ENCODE assay signal across 8 cellular contexts in genomic region chr5:120464627-120465280, GRCh38. TPM values are rescaled to one million over a fixed set of nuclear protein-coding genes. Genes with fewer than 3 reads are reported as not detected.
DNase-seq lines count a peak whose midpoint lies in the region; ATAC-seq and TF ChIP-seq lines count a peak whose summit lies in the region.

No MANE protein-coding gene starts in this region.

- H3K4me1 Mint-ChIP-seq in activated CD4-positive, alpha-beta T cell treated with anti-CD3 and anti-CD28 coated beads for 36 hours: peaks cover 3% of the 10 kb centered on the region
- peaks cover 5% of the 10 kb centered on the region for H3K4me1 Mint-ChIP-seq in endodermal cell

- H4K8ac ChIP-seq in mesendoderm (ENCODE audit: low read depth, low read length): no peak overlapping the region

- CTCF ChIA-PET in activated CD4-positive, alpha-beta T cell treated with anti-CD3 and anti-CD28 coated beads for 36 hours (lab: Charles Lee): no interaction called here

- no peaks in the 10 kb centered on the region for H3K36me3 Mint-ChIP-seq in activated CD4-positive, alpha-beta T cell treated with anti-CD3 and anti-CD28 coated beads for 36 hours (ENCODE audit: low read depth)
- H3K36me3 Mint-ChIP-seq in endodermal cell (ENCODE audit: low read depth): no peaks in the 10 kb centered on the region

- intact Hi-C loops in activated CD4-positive, alpha-beta T cell treated with anti-CD3 and anti-CD28 coated beads for 36 hours (cut with DNase I, micrococcal nuclease): loop anchor here in 1 of 2 experiments (10.0 kb wide), 1 partner anchor 1480 kb away; the partner anchor contains the start of gene DTWD2

- no peak overlapping the region for H2BK5ac ChIP-seq in mesendoderm (ENCODE audit: low read length)

- no peak overlapping the region for H2AK5ac ChIP-seq in mesendoderm (ENCODE audit: low read length)

- no peak overlapping the region for H3K27ac Mint-ChIP-seq in activated CD4-positive, alpha-beta T cell treated with anti-CD3 and anti-CD28 coated beads for 36 hours
- no peak overlapping the region for H3K27ac Mint-ChIP-seq in endodermal cell

- no peaks in the 10 kb centered on the region for H3K9me3 Mint-ChIP-seq in activated CD4-positive, alpha-beta T cell treated with anti-CD3 and anti-CD28 coated beads for 36 hours (ENCODE audit: low read depth)
- H3K9me3 Mint-ChIP-seq in endodermal cell: no peaks in the 10 kb centered on the region

- no peaks in the 10 kb centered on the region for H3K79me1 ChIP-seq in mesendoderm (ENCODE audit: low read length)

- WGBS in endodermal cell (ENCODE audit: insufficient coverage in 1 of 2, insufficient read length in 1 of 2), 2 experiments: 1% methylated on average over 14 to 24 of the region's 24 CpGs
- no CpG with 5 or more reads among the region's 24 CpGs for WGBS in mesendoderm (ENCODE audit: extremely low coverage, insufficient coverage, low lambda C conversion rate)

- H3K4me3 ChIP-seq in RWPE2 (ENCODE audit: severe bottlenecking) (peak overlapping the region; percentile 42), endodermal cell (ENCODE audit: low read length) (peak overlapping the region; percentile 82), mesendoderm (ENCODE audit: low read length) (peak overlapping the region; percentile 56)

- peak; percentile 26 for ATAC-seq in activated CD4-positive, alpha-beta T cell treated with anti-CD3 and anti-CD28 coated beads for 36 hours
- peak; percentile 68 for ATAC-seq in RWPE2 (ENCODE audit: low read depth)
- no peak for ATAC-seq in HG03280 (IDR thresholded peaks at IDR 0.05; ENCODE audit: unreplicated experiment)

- H4K5ac ChIP-seq in mesendoderm (ENCODE audit: low read length): no peak overlapping the region

- H3K36me3 ChIP-seq in RWPE2 (ENCODE audit: low read depth) (no peaks in the 10 kb centered on the region), endodermal cell (ENCODE audit: control insufficient read depth, insufficient read depth, low read length) (no peaks in the 10 kb centered on the region), mesendoderm (ENCODE audit: control insufficient read depth, insufficient read depth, low read length) (no peaks in the 10 kb centered on the region)

- TF ChIP-seq CTCF in RWPE2 (IDR thresholded peaks at IDR 0.05; ENCODE audit: poor library complexity, severe bottlenecking): no peak
- TF ChIP-seq CTCF in endodermal cell (conservative IDR thresholded peaks at IDR 0.05): no peak

- peak overlapping the region; percentile 35 for H3K4me3 Mint-ChIP-seq in activated CD4-positive, alpha-beta T cell treated with anti-CD3 and anti-CD28 coated beads for 36 hours
- peak overlapping the region; percentile 65 for H3K4me3 Mint-ChIP-seq in endodermal cell

- POLR2A ChIA-PET in activated CD4-positive, alpha-beta T cell treated with anti-CD3 and anti-CD28 coated beads for 36 hours (lab: Charles Lee): no interaction called here

- no peak overlapping the region for H3K18ac ChIP-seq in mesendoderm (ENCODE audit: low read length)

- H3K4me2 ChIP-seq in mesendoderm (ENCODE audit: low read length): peak overlapping the region; percentile 47

- no peak overlapping the region for H3K4ac ChIP-seq in mesendoderm (ENCODE audit: low read depth, low read length)

- H3K56ac ChIP-seq in mesendoderm (ENCODE audit: low read length): peak overlapping the region; percentile 82

- no peaks in the 10 kb centered on the region for H3K79me2 ChIP-seq in mesendoderm (ENCODE audit: control insufficient read depth, insufficient read depth, low read length)

- no peak overlapping the region for H3K9ac ChIP-seq in endodermal cell (ENCODE audit: extremely low read depth, low read length, poor library complexity, severe bottlenecking)
- peak overlapping the region; percentile 38 for H3K9ac ChIP-seq in mesendoderm (ENCODE audit: low read length)

- peak overlapping the region; percentile 20 for H3K23ac ChIP-seq in mesendoderm (ENCODE audit: low read length)

- H3K4me1 ChIP-seq in RWPE2 (ENCODE audit: insufficient read depth, poor library complexity, severe bottlenecking) (no peaks in the 10 kb centered on the region), endodermal cell (ENCODE audit: control insufficient read depth, insufficient read depth, low read length) (no peaks in the 10 kb centered on the region), mesendoderm (ENCODE audit: control insufficient read depth, low read depth, low read length) (no peaks in the 10 kb centered on the region)

- no peak overlapping the region for H2BK15ac ChIP-seq in mesendoderm (replicated peaks; ENCODE audit: low read depth)

- H3K27me3 ChIP-seq in RWPE2 (ENCODE audit: insufficient read depth, poor library complexity, severe bottlenecking): no peaks in the 10 kb centered on the region
- peaks cover 61% of the 10 kb centered on the region for H3K27me3 ChIP-seq in endodermal cell (ENCODE audit: control insufficient read depth, insufficient read depth, low read length, poor library complexity, severe bottlenecking)
- no peaks in the 10 kb centered on the region for H3K27me3 ChIP-seq in mesendoderm (ENCODE audit: insufficient read depth, low read length, poor library complexity)

- peak; percentile 15 for DNase-seq in activated CD4-positive, alpha-beta T cell treated with anti-CD3 and anti-CD28 coated beads for 36 hours
- no peak for DNase-seq in activated CD4-positive, alpha-beta T cell treated with anti-CD3 and anti-CD28 coated beads for 4 hours
- DNase-seq in RWPE2 (ENCODE audit: low spot score): peak; percentile 59
- DNase-seq in endodermal cell: peak; percentile 83
- DNase-seq in mesendoderm: peak; percentile 71
- peak; percentile 43 for DNase-seq in ureter (ENCODE audit: low spot score)
- no peak for DNase-seq in NCI-H1694 treated with DMSO at 0.1 percent for 48 hours (lab: John Stamatoyannopoulos, UW)

- peaks cover 41% of the 10 kb centered on the region for H3K27me3 Mint-ChIP-seq in activated CD4-positive, alpha-beta T cell treated with anti-CD3 and anti-CD28 coated beads for 36 hours
- H3K27me3 Mint-ChIP-seq in endodermal cell (ENCODE audit: insufficient read depth): peaks cover 68% of the 10 kb centered on the region

- H2BK120ac ChIP-seq in mesendoderm (ENCODE audit: low read depth, low read length): no peak overlapping the region

- no peak overlapping the region for H3K27ac ChIP-seq in RWPE2 (ENCODE audit: poor library complexity, severe bottlenecking)
- no peak overlapping the region for H3K27ac ChIP-seq in endodermal cell (ENCODE audit: low read depth, low read length)
- no peak overlapping the region for H3K27ac ChIP-seq in mesendoderm (ENCODE audit: low read depth, low read length)

- H3K9me3 ChIP-seq in RWPE2 (ENCODE audit: severe bottlenecking): no peaks in the 10 kb centered on the region
- no peaks in the 10 kb centered on the region for H3K9me3 ChIP-seq in endodermal cell (ENCODE audit: control insufficient read depth, low read length)

RNA-seq across cellular contexts. Expression of gene PRR16, which starts 0.7 kb away (rescaled TPM):
- not detected for total RNA-seq in activated CD4-positive, alpha-beta T cell treated with anti-CD3 and anti-CD28 coated beads for 36 hours
- total RNA-seq in endodermal cell: under 1 TPM; 0.53 to 0.64 TPM
- 0.96 TPM for polyA plus RNA-seq in endodermal cell (2013, experiment 1 of 2)
- 0.62 TPM for polyA plus RNA-seq in endodermal cell (2013, experiment 2 of 2)
- 0.86 TPM for polyA plus RNA-seq in mesendoderm (2013, experiment 1 of 2)
- polyA plus RNA-seq in mesendoderm (2013, experiment 2 of 2): 0.78 TPM
- total RNA-seq in ureter: 4.2 TPM

Comparison
In these comparisons a context has a peak if more than half of its experiments do, and no peak if none do; other contexts are left out.
1. DNase-seq: peak in activated CD4-positive, alpha-beta T cell treated with anti-CD3 and anti-CD28 coated beads for 36 hours (single experiment), RWPE2 (single experiment), endodermal cell (single experiment), mesendoderm (single experiment) and ureter (single experiment); none in activated CD4-positive, alpha-beta T cell treated with anti-CD3 and anti-CD28 coated beads for 4 hours (0 of 2) and NCI-H1694 treated with DMSO at 0.1 percent for 48 hours (single experiment).
2. Peak in every context shown above with its lines, with median percentiles within 50 percentile points of each other: H3K4me3 ChIP-seq.